Comparison of ENCODE assay signal across 8 cellular contexts in the genomic region with DNA sequence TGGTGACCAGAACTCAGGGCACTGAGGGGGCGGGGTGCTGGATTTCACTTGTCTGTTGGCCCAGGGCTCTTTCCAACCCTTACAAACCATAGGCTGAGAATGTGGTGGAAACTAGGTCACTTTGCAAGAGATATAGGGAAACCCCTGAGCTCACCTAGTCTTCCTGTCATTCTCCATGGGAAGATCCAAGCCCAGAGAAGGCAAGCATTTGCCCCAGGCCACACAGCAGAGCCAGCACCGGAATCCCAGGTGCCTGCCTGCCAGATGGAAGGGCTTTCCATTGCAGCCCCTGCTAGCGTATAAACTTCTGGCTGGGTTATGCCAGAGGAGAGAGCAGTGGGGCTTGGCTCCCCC.
A peak's percentile ranks its signal among the peaks of the same experiment; 100 is the strongest.
DNase-seq lines count a peak whose midpoint lies in the region; ATAC-seq lines count a peak whose summit lies in the region.

No MANE protein-coding gene starts in this region.

- H3K36me3 Mint-ChIP-seq in activated naive CD8-positive, alpha-beta T cell treated with anti-CD3 and anti-CD28 coated beads, Interleukin-2, amount 50 U/mL, for 24 hours (ENCODE audit: low read depth), result peaks cover 5% of the 10 kb centered on the region

- H3K4me3 ChIP-seq in iPS-18c (ENCODE audit: insufficient read depth, low read depth, low read length), result peak overlapping the region; percentile 55

- H3K27me3 Mint-ChIP-seq in activated naive CD8-positive, alpha-beta T cell treated with anti-CD3 and anti-CD28 coated beads, Interleukin-2, amount 50 U/mL, for 24 hours, result no peaks in the 10 kb centered on the region
- no peaks in the 10 kb centered on the region for H3K27me3 Mint-ChIP-seq in stimulated activated naive CD8-positive, alpha-beta T cell treated with anti-CD3 and anti-CD28 coated beads, Interleukin-15, amount 100 ng/mL, for 72 hours

- peak overlapping the region; percentile 72 for H3K4me3 Mint-ChIP-seq in activated naive CD8-positive, alpha-beta T cell treated with anti-CD3 and anti-CD28 coated beads, Interleukin-2, amount 50 U/mL, for 24 hours
- peak overlapping the region; percentile 82 to 98 for H3K4me3 Mint-ChIP-seq in stimulated activated naive CD8-positive, alpha-beta T cell treated with anti-CD3 and anti-CD28 coated beads, Interleukin-15, amount 100 ng/mL, for 72 hours

- no peaks in the 10 kb centered on the region for H3K9me3 ChIP-seq in iPS-18c (ENCODE audit: control insufficient read depth, insufficient read depth, low read length)

- no peaks in the 10 kb centered on the region for H3K9me3 Mint-ChIP-seq in activated naive CD8-positive, alpha-beta T cell treated with anti-CD3 and anti-CD28 coated beads, Interleukin-2, amount 50 U/mL, for 24 hours
- H3K9me3 Mint-ChIP-seq in stimulated activated naive CD8-positive, alpha-beta T cell treated with anti-CD3 and anti-CD28 coated beads, Interleukin-15, amount 100 ng/mL, for 72 hours, result no peaks in the 10 kb centered on the region

- peak; percentile 15 for ATAC-seq in HG02610 (IDR thresholded peaks at IDR 0.05; ENCODE audit: unreplicated experiment)
- ATAC-seq in activated naive CD8-positive, alpha-beta T cell treated with anti-CD3 and anti-CD28 coated beads, Interleukin-2, amount 50 U/mL, for 24 hours, result peak; percentile 16
- peak; percentile 31 for ATAC-seq in stimulated activated naive CD8-positive, alpha-beta T cell treated with anti-CD3 and anti-CD28 coated beads, Interleukin-15, amount 100 ng/mL, for 72 hours
- no peak for ATAC-seq in HG03139 (IDR thresholded peaks at IDR 0.05; ENCODE audit: unreplicated experiment)

- peak; percentile 10 for DNase-seq in activated naive CD8-positive, alpha-beta T cell treated with anti-CD3 and anti-CD28 coated beads, Interleukin-2, amount 50 U/mL, for 24 hours
- no peak for DNase-seq in stimulated activated naive CD8-positive, alpha-beta T cell treated with anti-CD3 and anti-CD28 coated beads, Interleukin-15, amount 100 ng/mL, for 72 hours
- DNase-seq in AG08395 (ENCODE audit: low spot score) (no peak), NCI-H2171 treated with DMSO at 0.1 percent for 48 hours (lab: John Stamatoyannopoulos, UW) (no peak), NCI-H510A treated with DMSO at 0.1 percent for 48 hours (lab: John Stamatoyannopoulos, UW) (no peak)

- peak overlapping the region; percentile 82 for H3K27ac Mint-ChIP-seq in activated naive CD8-positive, alpha-beta T cell treated with anti-CD3 and anti-CD28 coated beads, Interleukin-2, amount 50 U/mL, for 24 hours
- H3K27ac Mint-ChIP-seq in stimulated activated naive CD8-positive, alpha-beta T cell treated with anti-CD3 and anti-CD28 coated beads, Interleukin-15, amount 100 ng/mL, for 72 hours, result peak overlapping the region; percentile 91 to 98

- peaks cover 17% of the 10 kb centered on the region for H3K4me1 Mint-ChIP-seq in activated naive CD8-positive, alpha-beta T cell treated with anti-CD3 and anti-CD28 coated beads, Interleukin-2, amount 50 U/mL, for 24 hours
- peaks cover 17% of the 10 kb centered on the region for H3K4me1 Mint-ChIP-seq in stimulated activated naive CD8-positive, alpha-beta T cell treated with anti-CD3 and anti-CD28 coated beads, Interleukin-15, amount 100 ng/mL, for 72 hours
